In the genomic region with DNA sequence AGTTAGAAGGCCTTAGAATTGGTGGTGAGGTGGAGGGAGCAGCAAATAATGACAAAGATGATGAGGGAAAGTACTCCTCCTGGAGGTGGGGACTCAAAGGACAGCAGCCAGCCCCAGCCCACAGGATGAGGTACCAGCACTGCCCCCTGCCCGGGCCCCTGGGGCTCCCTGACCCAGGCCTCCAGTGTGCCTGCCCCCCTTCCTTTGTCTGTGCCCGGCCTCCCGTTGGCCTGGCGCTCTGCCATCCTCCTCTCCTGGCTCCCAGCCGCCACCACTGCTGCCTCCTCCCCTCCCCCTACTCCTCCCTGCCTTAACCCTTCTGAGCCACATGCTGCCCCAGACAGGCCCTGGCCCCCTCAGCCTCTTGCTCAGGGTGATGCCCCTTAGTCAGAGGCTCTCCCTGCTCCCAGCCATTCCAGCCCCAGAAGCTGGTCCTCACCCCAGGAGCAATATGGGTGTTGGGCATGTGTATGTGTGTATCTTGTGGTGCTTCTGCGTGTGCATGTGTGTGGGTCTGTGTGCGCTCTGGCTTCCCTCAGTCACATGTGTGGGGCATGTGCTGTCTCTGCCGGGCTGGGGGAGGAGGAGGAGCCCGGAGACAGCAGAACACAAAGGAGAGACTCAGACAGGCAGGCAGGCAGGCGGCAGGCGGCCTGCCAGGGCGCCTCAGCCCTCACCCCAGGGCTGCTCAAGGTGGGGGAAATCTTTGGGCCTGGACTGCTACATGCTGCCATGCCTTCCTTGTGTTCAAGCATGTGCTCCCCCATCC, we compare ENCODE assay signal across 1 cellular context.
TF ChIP-seq lines count a peak whose summit lies in the region.

No MANE protein-coding gene starts in this region.

TF ChIP-seq in endothelial cell of umbilical vein, 7 proteins besides CTCF, POLR2A, EP300 and RAD21:
- TF ChIP-seq JUN (IDR thresholded peaks at IDR 0.05; ENCODE audit: borderline replicate concordance, insufficient read depth, insufficient read length, low read depth), result no peak
- TF ChIP-seq POLR2AphosphoS5 (IDR thresholded peaks at IDR 0.05; ENCODE audit: insufficient read depth, low read depth, low read length), result peak; percentile 24
- no peak for TF ChIP-seq EZH2 (IDR thresholded peaks at IDR 0.05; ENCODE audit: borderline replicate concordance, low read depth, low read length, severe bottlenecking)
- no peak for TF ChIP-seq FOS (IDR thresholded peaks at IDR 0.05; ENCODE audit: borderline replicate concordance, insufficient read depth, low read length)
- no peak for TF ChIP-seq GATA2 (IDR thresholded peaks at IDR 0.05; ENCODE audit: insufficient read depth, insufficient read length, low read depth, low read length)
- no peak for TF ChIP-seq MYC (IDR thresholded peaks at IDR 0.05; ENCODE audit: low read depth, low read length)
- TF ChIP-seq, protein P1, sequence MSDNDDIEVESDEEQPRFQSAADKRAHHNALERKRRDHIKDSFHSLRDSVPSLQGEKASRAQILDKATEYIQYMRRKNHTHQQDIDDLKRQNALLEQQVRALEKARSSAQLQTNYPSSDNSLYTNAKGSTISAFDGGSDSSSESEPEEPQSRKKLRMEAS (IDR thresholded peaks at IDR 0.05; ENCODE audit: insufficient read depth, insufficient read length), result peak; percentile 12
